ENCODE assay signal across 26 cellular contexts in the genomic region with DNA sequence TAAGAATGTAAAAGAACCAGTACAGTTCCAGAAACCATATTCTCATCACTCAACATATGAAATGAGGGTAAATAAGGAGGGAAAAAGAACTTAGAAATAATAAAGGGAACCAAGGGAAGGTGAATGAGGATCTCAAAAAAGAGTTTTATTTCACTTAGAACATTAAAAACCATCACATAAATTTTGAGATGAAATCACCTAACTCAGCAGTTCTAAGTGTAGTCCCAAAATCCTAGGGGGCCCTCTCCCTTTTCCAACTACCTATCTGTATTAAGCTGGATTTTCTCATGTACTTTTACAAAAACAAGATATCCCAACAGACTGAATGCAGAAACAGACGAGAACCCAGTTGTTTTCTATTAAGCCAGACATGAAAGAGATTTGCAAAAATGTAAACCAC. TPM values are rescaled to one million over a fixed set of nuclear protein-coding genes. Genes with fewer than 3 reads are reported as not detected.
"Had no signal": no experiment of that assay in that cellular context is flagged by ENCODE, and none has a peak within 500 bp of the region (broad histone marks: within the 10 kb centered on the region; RNA-seq: fewer than 3 reads in every experiment).

No MANE protein-coding gene starts in this region.

- H3K36me3 Mint-ChIP-seq: natural killer cell had no signal

- H3K27me3 Mint-ChIP-seq: naive B cell had no signal

- ATAC-seq: left colon; left lung; lower lobe of right lung; natural killer cell; right cardiac atrium; stimulated activated effector memory CD8-positive, alpha-beta T cell treated with anti-CD3 and anti-CD28 coated beads, Interleukin-12 subunit alpha, Interleukin-12 subunit beta, amount 100 ng/mL, for 72 hours had no signal

- H3K4me3 Mint-ChIP-seq: natural killer cell; stimulated activated effector memory CD8-positive, alpha-beta T cell treated with anti-CD3 and anti-CD28 coated beads, Interleukin-12 subunit alpha, Interleukin-12 subunit beta, amount 100 ng/mL, for 72 hours; stimulated activated naive CD8-positive, alpha-beta T cell treated with anti-CD3 and anti-CD28 coated beads, Interleukin-15, Interleukin-2, amounts not matched to agents 100 ng/mL and 50 ng/mL, for 24 hours; type B pancreatic cell had no signal

- DNase-seq: hippocampal formation; immature natural killer cell; kidney; left colon; left lung; lower lobe of right lung; mammary epithelial cell; mesenchymal stem cell; naive B cell; natural killer cell; nucleus accumbens; retina; right cardiac atrium; sigmoid colon; small intestine; spleen; stimulated activated CD4-positive, alpha-beta T cell treated with anti-CD3 and anti-CD28 coated beads, Interleukin-4, amount 100 ng/mL, for 24 hours; stimulated activated naive CD4-positive, alpha-beta T cell; tibial artery; uterus had no signal

- H3K9me3 Mint-ChIP-seq: immature natural killer cell; natural killer cell; stimulated activated effector memory CD8-positive, alpha-beta T cell treated with anti-CD3 and anti-CD28 coated beads, Interleukin-12 subunit alpha, Interleukin-12 subunit beta, amount 100 ng/mL, for 72 hours; stimulated activated naive CD8-positive, alpha-beta T cell treated with anti-CD3 and anti-CD28 coated beads, Interleukin-15, Interleukin-2, amounts not matched to agents 100 ng/mL and 50 ng/mL, for 24 hours; type B pancreatic cell had no signal

- H3K27ac Mint-ChIP-seq: stimulated activated effector memory CD8-positive, alpha-beta T cell treated with anti-CD3 and anti-CD28 coated beads, Interleukin-12 subunit alpha, Interleukin-12 subunit beta, amount 100 ng/mL, for 72 hours; stimulated activated naive CD8-positive, alpha-beta T cell treated with anti-CD3 and anti-CD28 coated beads, Interleukin-15, Interleukin-2, amounts not matched to agents 100 ng/mL and 50 ng/mL, for 24 hours; type B pancreatic cell had no signal

RNA-seq across cellular contexts. Expression of a gene that starts 38.7 kb away (rescaled TPM):
- total RNA-seq: thoracic aorta, ureter had no signal
- polyA plus RNA-seq: neural cell had no signal
